22 cellular contexts compared by ENCODE assay signal in the genomic region with DNA sequence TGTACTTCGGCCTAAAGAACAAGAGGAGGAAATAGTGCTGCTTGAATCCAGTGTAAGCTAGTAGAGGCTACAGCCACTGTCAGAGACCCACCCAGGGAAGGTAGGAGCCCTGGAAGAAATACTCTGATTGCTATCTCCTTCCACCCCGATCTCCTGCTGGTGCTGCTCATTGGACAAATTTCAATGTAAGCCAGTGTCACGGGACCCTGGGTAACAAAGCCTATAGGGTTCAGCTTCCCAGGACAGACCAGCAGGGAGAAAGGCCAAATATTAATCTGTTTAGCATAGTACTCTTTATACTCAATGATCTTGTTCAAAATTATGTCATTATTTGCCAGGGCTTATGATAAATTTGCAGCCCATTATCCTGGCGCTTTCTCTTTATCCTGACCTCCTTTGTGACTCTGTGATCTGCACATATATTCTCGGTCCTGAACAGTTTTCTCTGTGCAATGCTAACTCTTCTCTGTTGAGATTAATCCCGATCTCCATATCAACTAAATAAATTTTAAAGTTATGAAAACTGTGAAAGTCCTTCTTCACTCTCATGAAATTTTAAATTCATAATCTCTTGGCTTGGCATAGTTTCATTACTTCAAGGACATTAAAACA.
"Had no signal": no experiment of that assay in that cellular context is flagged by ENCODE, and none has a peak within 500 bp of the region (broad histone marks: within the 10 kb centered on the region; RNA-seq: fewer than 3 reads in every experiment).

No MANE protein-coding gene starts in this region.

- H3K4me3 ChIP-seq: cardiac muscle cell, esophagus squamous epithelium, gastrocnemius medialis, mucosa of descending colon, neural progenitor cell, right lobe of liver, skin epidermis, tibial artery had no signal

- H3K36me3 Mint-ChIP-seq: memory B cell, neural progenitor cell had no signal

- H3K4me3 Mint-ChIP-seq: activated naive CD4-positive, alpha-beta T cell treated with anti-CD3 and anti-CD28 coated beads for 36 hours; endodermal cell; memory B cell; neural progenitor cell had no signal

- DNase-seq: activated CD4-positive, alpha-beta T cell treated with anti-CD3 and anti-CD28 coated beads, Interleukin-2, amount 50 U/mL, for 48 hours; activated CD4-positive, CD25-positive, alpha-beta regulatory T cell treated with anti-CD3 and anti-CD28 coated beads, Interleukin-2, amount 50 U/mL, for 72 hours; activated effector memory CD4-positive, alpha-beta T cell treated with Interleukin-2 at 50 U/mL for 16 hours; activated naive CD4-positive, alpha-beta T cell treated with anti-CD3 and anti-CD28 coated beads for 36 hours; activated T-cell treated with anti-CD3 and anti-CD28 coated beads, Interleukin-2, amount 50 U/mL, for 1 hour; cortex of kidney; endodermal cell; esophagus squamous epithelium; gastrocnemius medialis; head of caudate nucleus; islet precursor cell; left colon; mucosa of descending colon; posterior cingulate gyrus; right lobe of liver; stimulated activated CD4-positive, alpha-beta T cell treated with anti-CD3 and anti-CD28 coated beads, Interleukin-1b, Interleukin-23, amount 100 ng/mL, for 48 hours; tibial artery; WERI-Rb-1 had no signal

- H3K27ac ChIP-seq: cardiac muscle cell, esophagus squamous epithelium, gastrocnemius medialis, neural progenitor cell, right lobe of liver, skin epidermis, tibial artery, WERI-Rb-1 had no signal

- H3K27me3 ChIP-seq: cardiac muscle cell, esophagus squamous epithelium, gastrocnemius medialis, neural progenitor cell, right lobe of liver, tibial artery had no signal

- H3K4me1 ChIP-seq: gastrocnemius medialis, neural progenitor cell, right lobe of liver, tibial artery had no signal

- H3K9ac ChIP-seq: neural progenitor cell had no signal

- H2AFZ ChIP-seq: neural progenitor cell had no signal

- H3K4me1 Mint-ChIP-seq: memory B cell, neural progenitor cell had no signal

- H3K36me3 ChIP-seq: cardiac muscle cell, esophagus squamous epithelium, gastrocnemius medialis, neural progenitor cell, right lobe of liver, tibial artery, WERI-Rb-1 had no signal

- ATAC-seq: gastrocnemius medialis, left colon, mucosa of descending colon, right lobe of liver had no signal

- H3K4me2 ChIP-seq: neural progenitor cell had no signal

- H3K27ac Mint-ChIP-seq: activated naive CD4-positive, alpha-beta T cell treated with anti-CD3 and anti-CD28 coated beads for 36 hours; endodermal cell; memory B cell; neural progenitor cell had no signal

- H3K9me3 ChIP-seq: esophagus squamous epithelium, gastrocnemius medialis, mucosa of descending colon, right lobe of liver, tibial artery had no signal

- H3K9me3 Mint-ChIP-seq: activated naive CD4-positive, alpha-beta T cell treated with anti-CD3 and anti-CD28 coated beads for 36 hours; endodermal cell; memory B cell; neural progenitor cell had no signal
